32 cellular contexts compared by ENCODE assay signal in the genomic region with DNA sequence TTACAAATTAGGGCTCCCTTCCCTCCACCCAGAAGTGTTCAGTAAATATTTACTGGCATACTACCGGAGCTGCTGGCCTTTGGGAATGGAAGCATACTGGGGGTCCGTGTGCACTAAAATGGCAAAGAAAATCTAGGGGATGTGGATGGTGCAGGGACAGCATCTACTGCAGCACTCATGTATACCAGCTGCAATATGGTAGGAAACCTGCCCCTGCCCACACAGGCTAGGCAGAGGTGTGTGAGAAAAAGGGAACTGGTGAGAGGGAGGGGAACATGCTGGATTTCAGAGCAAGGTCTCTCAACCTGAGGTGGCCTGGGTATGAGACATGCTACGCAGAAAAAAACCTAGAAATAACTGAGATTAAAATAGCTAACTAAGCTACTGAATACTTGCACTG.
"Had no signal": no experiment of that assay in that cellular context is flagged by ENCODE, and none has a peak within 500 bp of the region (broad histone marks: within the 10 kb centered on the region; RNA-seq: fewer than 3 reads in every experiment).

No MANE protein-coding gene starts in this region.

- H3K36me3 Mint-ChIP-seq: immature natural killer cell; naive thymus-derived CD8-positive, alpha-beta T cell; stimulated activated effector memory CD8-positive, alpha-beta T cell treated with anti-CD3 and anti-CD28 coated beads, Interleukin-12 subunit alpha, Interleukin-12 subunit beta, amount 100 ng/mL, for 72 hours had no signal

- H3K9me3 ChIP-seq: left lung, lower lobe of right lung, mucosa of descending colon, pancreas, prostate gland, stomach, testis, thyroid gland, transverse colon, upper lobe of left lung, vagina had no signal

- H3K27me3 ChIP-seq: left lung, stomach, testis, thyroid gland, transverse colon, upper lobe of left lung, vagina had no signal

- H3K9me3 Mint-ChIP-seq: immature natural killer cell; naive thymus-derived CD8-positive, alpha-beta T cell; nephron; neural crest cell; stimulated activated effector memory CD8-positive, alpha-beta T cell treated with anti-CD3 and anti-CD28 coated beads, Interleukin-12 subunit alpha, Interleukin-12 subunit beta, amount 100 ng/mL, for 72 hours had no signal

- H3K27ac ChIP-seq: left lung, lower lobe of right lung, pancreas, prostate gland, skin epidermis, stomach, testis, thyroid gland, transverse colon, upper lobe of left lung, vagina had no signal

- H3K27ac Mint-ChIP-seq: immature natural killer cell; naive thymus-derived CD8-positive, alpha-beta T cell; nephron; stimulated activated effector memory CD8-positive, alpha-beta T cell treated with anti-CD3 and anti-CD28 coated beads, Interleukin-12 subunit alpha, Interleukin-12 subunit beta, amount 100 ng/mL, for 72 hours had no signal

- DNase-seq: hippocampal formation; immature natural killer cell; kidney; left colon; left lung; lower lobe of right lung; mammary epithelial cell; midbrain; mucosa of descending colon; naive thymus-derived CD8-positive, alpha-beta T cell; nucleus accumbens; pancreas; posterior cingulate gyrus; retina; right cardiac atrium; stimulated activated CD4-positive, alpha-beta T cell treated with anti-CD3 and anti-CD28 coated beads, Interleukin-12 subunit alpha, Interleukin-12 subunit beta, amount 100 ng/mL, for 4 hours; stimulated activated CD4-positive, alpha-beta T cell treated with anti-CD3 and anti-CD28 coated beads, Interleukin-15, amount 100 ng/mL, for 24 hours; stimulated activated CD4-positive, alpha-beta T cell treated with anti-CD3 and anti-CD28 coated beads, Interleukin-2, amount 100 ng/mL, for 24 hours; stimulated activated CD4-positive, alpha-beta T cell treated with anti-CD3 and anti-CD28 coated beads, Interleukin-4, amount 100 ng/mL, for 1 hour; stimulated activated naive CD8-positive, alpha-beta T cell treated with anti-CD3 and anti-CD28 coated beads, Interleukin-15, Interleukin-2, amounts not matched to agents 100 U/mL and 50 U/mL, for 24 hours; stomach; testis; thyroid gland; transverse colon; upper lobe of left lung had no signal

- H3K4me1 ChIP-seq: left lung, lower lobe of right lung, pancreas, prostate gland, stomach, testis, thyroid gland, transverse colon, upper lobe of left lung, vagina had no signal

- ATAC-seq: left colon; left lung; lower lobe of right lung; mucosa of descending colon; naive thymus-derived CD8-positive, alpha-beta T cell; pancreas; right cardiac atrium; sciatic nerve; stimulated activated effector memory CD8-positive, alpha-beta T cell treated with anti-CD3 and anti-CD28 coated beads, Interleukin-12 subunit alpha, Interleukin-12 subunit beta, amount 100 ng/mL, for 72 hours; stimulated activated naive CD8-positive, alpha-beta T cell treated with anti-CD3 and anti-CD28 coated beads, Interleukin-15, Interleukin-2, amounts not matched to agents 100 U/mL and 50 U/mL, for 24 hours had no signal

- H3K4me3 Mint-ChIP-seq: naive thymus-derived CD8-positive, alpha-beta T cell; nephron; neural crest cell; stimulated activated effector memory CD8-positive, alpha-beta T cell treated with anti-CD3 and anti-CD28 coated beads, Interleukin-12 subunit alpha, Interleukin-12 subunit beta, amount 100 ng/mL, for 72 hours had no signal

- H3K36me3 ChIP-seq: left lung, lower lobe of right lung, pancreas, prostate gland, stomach, thyroid gland, transverse colon, upper lobe of left lung, vagina had no signal

- H3K4me3 ChIP-seq: left lung, lower lobe of right lung, mucosa of descending colon, pancreas, prostate gland, skin epidermis, stomach, testis, thyroid gland, transverse colon, upper lobe of left lung, vagina had no signal

- H3K4me1 Mint-ChIP-seq: neural crest cell had no signal
